In the genomic region with DNA sequence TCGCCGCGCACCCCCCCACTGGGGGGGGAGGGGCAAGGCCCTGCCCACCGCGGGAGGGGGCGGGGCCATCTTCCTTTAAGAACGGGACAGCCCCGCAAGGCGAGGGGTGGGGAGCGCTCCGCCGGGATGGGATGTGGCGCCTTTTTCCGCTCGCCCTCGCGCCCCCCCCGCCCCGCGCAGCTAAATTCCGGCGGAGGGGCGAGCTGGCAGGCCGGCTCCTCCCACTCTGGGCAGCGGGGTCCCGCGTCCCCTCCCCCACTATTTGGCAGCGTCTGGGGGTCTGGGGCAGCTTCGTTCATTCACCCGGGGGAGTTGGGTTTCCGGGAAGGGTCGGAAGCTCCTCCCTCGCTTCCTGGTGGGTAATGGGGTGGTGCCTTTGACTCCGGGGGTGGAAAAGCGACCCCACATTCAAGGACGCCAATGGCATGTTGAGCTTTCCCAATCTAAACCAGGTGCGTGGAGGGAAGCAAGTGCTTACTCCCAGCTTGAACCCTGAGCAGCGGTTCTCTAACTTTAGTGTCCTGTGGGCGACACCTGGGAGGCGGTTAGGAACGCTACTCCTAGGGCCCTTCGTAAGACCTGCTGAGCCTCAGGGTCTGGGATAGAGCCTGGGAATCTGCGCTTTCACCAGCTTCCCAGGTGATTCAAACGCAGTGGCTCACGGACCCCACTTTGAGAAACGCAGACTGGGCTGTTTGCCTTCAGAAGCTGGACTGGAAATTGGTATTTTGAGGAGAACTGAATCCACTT, we compare ENCODE assay signal across 8 cellular contexts. TPM values are rescaled to one million over a fixed set of nuclear protein-coding genes. Genes with fewer than 3 reads are reported as not detected.
A peak's percentile ranks its signal among the peaks of the same experiment; 100 is the strongest.
DNase-seq lines count a peak whose midpoint lies in the region; ATAC-seq and TF ChIP-seq lines count a peak whose summit lies in the region.

No MANE protein-coding gene starts in this region.

- peak overlapping the region; percentile 57 to 98 (median 90) for H3K4me3 ChIP-seq in dorsolateral prefrontal cortex
- peak overlapping the region; percentile 83 for H3K4me3 ChIP-seq in lower leg skin (ENCODE audit: low read depth, poor library complexity, severe bottlenecking)

- no peaks in the 10 kb centered on the region for H3K27me3 ChIP-seq in dorsolateral prefrontal cortex

- no peak for ATAC-seq in HG02588 (IDR thresholded peaks at IDR 0.05; ENCODE audit: unreplicated experiment)

- DNase-seq in CMK (ENCODE audit: low read depth) (peak; percentile 62), H4 (ENCODE audit: low spot score) (peak; percentile 47), NCI-H345 (lab: John Stamatoyannopoulos, UW) (peak; percentile 70), dorsolateral prefrontal cortex (peak; percentile 12 to 72 (median 58)), lower leg skin (ENCODE audit: low spot score in 2 of 2) (peak; percentile 66 to 92)
- peak; percentile 79 to 83 for DNase-seq in activated CD4-positive, alpha-beta T cell treated with anti-CD3 and anti-CD28 coated beads, Interleukin-2, amount 50 U/mL, for 48 hours
- peak; percentile 35 to 72 (median 44) for DNase-seq in stimulated activated CD4-positive, alpha-beta T cell treated with anti-CD3 and anti-CD28 coated beads, TNF-alpha, amount 100 ng/mL, for 1 hour (ENCODE audit: low read depth in 3 of 3, low spot score in 1 of 3)

- 1% methylated on average over 19 to 31 of the region's 46 CpGs for WGBS in lower leg skin, 2 donors

- TF ChIP-seq POLR2A in lower leg skin (IDR thresholded peaks at IDR 0.05): no peak

- intact Hi-C loops in dorsolateral prefrontal cortex (cut with DNase I): loop anchor here (1.0 to 10.0 kb wide), 8 partner anchors 82 to 254 kb away; a partner anchor contains a TSS
- intact Hi-C loops in lower leg skin (cut with DNase I; ENCODE audit: low total_unique reads): no loop called here

- peak overlapping the region; percentile 71 to 99 (median 96) for H3K27ac ChIP-seq in dorsolateral prefrontal cortex

- TF ChIP-seq CTCF in dorsolateral prefrontal cortex (IDR thresholded peaks at IDR 0.05 in 54 of 56, conservative IDR thresholded peaks at IDR 0.05 in 2 of 56; ENCODE audit: low read depth in 1 of 56, partially characterized antibody in 56 of 56) (peak in 1 of 56 donors; percentile 5), lower leg skin (IDR thresholded peaks at IDR 0.05) (no peak)

RNA-seq across cellular contexts. Expression of a gene that starts 0.9 kb away (rescaled TPM):
- total RNA-seq in H4 (2014; rRNA removed; shearing (Covaris generic)): 13.7 and 17.6 TPM in 2 replicates
- total RNA-seq in dorsolateral prefrontal cortex (10 to 100 TPM; 50.9 to 97.5 (median 69.8) TPM), lower leg skin (10 to 100 TPM; 29.1 to 84.8 (median 32.6) TPM)
